8 cellular contexts compared by ENCODE assay signal in the genomic region with DNA sequence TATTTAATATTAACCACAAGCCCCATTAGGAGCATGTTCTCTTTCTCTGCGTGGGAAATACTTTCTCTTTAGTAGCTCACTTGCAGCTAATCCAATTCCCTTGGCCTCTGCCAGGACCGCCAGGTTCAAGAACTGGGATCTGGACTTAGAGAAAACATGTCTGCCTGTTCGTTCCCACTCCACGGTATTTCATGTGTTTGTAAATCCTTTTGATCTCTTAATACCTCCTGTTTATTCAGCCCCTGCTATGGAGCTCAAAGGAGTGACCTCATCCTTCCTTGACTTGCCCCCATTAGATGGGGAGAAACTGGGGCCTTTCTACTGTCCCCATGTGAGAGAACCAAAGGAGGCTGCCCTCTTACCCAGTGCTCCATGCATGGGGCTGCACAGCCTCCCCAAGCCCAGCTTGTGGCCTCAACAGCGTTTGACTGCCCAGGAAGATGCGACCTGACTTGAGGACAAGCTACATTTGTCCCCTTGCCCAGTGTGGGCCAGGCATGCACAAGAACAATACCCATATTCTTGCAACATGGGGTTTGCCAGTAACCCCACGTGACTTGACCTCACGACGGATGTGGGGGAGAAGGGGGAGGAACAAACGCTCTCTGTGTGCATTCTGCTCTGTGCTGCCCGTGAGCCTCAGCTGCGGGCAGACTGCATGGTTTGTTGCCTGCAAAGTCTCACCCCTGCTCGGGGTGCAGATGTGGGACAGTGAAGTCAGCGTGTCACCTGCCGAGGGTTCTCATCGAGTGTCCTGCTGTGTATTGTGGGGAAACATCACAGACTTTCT. TPM values are rescaled to one million over a fixed set of nuclear protein-coding genes. Genes with fewer than 3 reads are reported as not detected.
DNase-seq lines count a peak whose midpoint lies in the region; ATAC-seq and TF ChIP-seq lines count a peak whose summit lies in the region.

No MANE protein-coding gene starts in this region.

- peaks cover 24 to 27% of the 10 kb centered on the region in 2 donors for H3K4me1 Mint-ChIP-seq in natural killer cell

- peak overlapping the region; percentile 92 for H3K27ac Mint-ChIP-seq in natural killer cell

- peak overlapping the region; percentile 57 for H3K4me3 Mint-ChIP-seq in natural killer cell

- DNase-seq in NB4 (ENCODE audit: low read depth): peak; percentile 97
- peak; percentile 15 to 46 (median 19) for DNase-seq in activated CD8-positive, alpha-beta memory T cell treated with anti-CD3 and anti-CD28 coated beads for 48 hours (ENCODE audit: low read depth in 2 of 3, low spot score in 2 of 3)
- DNase-seq in effector memory CD4-positive, alpha-beta T cell: peak; percentile 51 to 69 (median 68)
- peak; percentile 79 for DNase-seq in natural killer cell
- DNase-seq in stimulated activated naive CD8-positive, alpha-beta T cell treated with anti-CD3 and anti-CD28 coated beads, Interleukin-15, Interleukin-2, amounts not matched to agents 100 U/mL and 50 U/mL, for 24 hours: peak; percentile 65
- DNase-seq in DMS79 treated with DMSO at 0.1 percent for 48 hours (lab: John Stamatoyannopoulos, UW): no peak
- no peak for DNase-seq in iPS-NIHi7 (ENCODE audit: extremely low spot score)

- peaks cover 6% of the 10 kb centered on the region for H3K4me1 ChIP-seq in effector memory CD4-positive, alpha-beta T cell (ENCODE audit: control insufficient read depth, insufficient read depth, low read length, poor library complexity, severe bottlenecking)

- H3K9me3 Mint-ChIP-seq in natural killer cell: no peaks in the 10 kb centered on the region

- H3K27ac ChIP-seq in effector memory CD4-positive, alpha-beta T cell (ENCODE audit: insufficient read depth, low read length, poor library complexity, severe bottlenecking): peak overlapping the region; percentile 37

- H3K27me3 ChIP-seq in effector memory CD4-positive, alpha-beta T cell (replicated peaks; ENCODE audit: control insufficient read depth, insufficient read depth, low read length, poor library complexity, severe bottlenecking): no peaks in the 10 kb centered on the region

- TF ChIP-seq POLR2A in NB4 (IDR thresholded peaks at IDR 0.05; ENCODE audit: extremely low read depth, insufficient read length): peak; percentile 59

- peaks cover 0 to 11% of the 10 kb centered on the region in 2 donors for H3K27me3 Mint-ChIP-seq in natural killer cell (ENCODE audit: low read depth in 2 of 2)

- no peaks in the 10 kb centered on the region for H3K36me3 ChIP-seq in effector memory CD4-positive, alpha-beta T cell (ENCODE audit: control insufficient read depth, insufficient read depth, low read length)

- no peaks in the 10 kb centered on the region for H3K9me3 ChIP-seq in effector memory CD4-positive, alpha-beta T cell (ENCODE audit: control insufficient read depth, low read length)

- H3K4me3 ChIP-seq in NB4 (ENCODE audit: low read depth, low read length): peak overlapping the region; percentile 37
- no peak overlapping the region for H3K4me3 ChIP-seq in effector memory CD4-positive, alpha-beta T cell (ENCODE audit: insufficient read depth, low read depth, low read length, poor library complexity, severe bottlenecking)

- ATAC-seq in GM19455 (IDR thresholded peaks at IDR 0.05; ENCODE audit: unreplicated experiment) (peak; percentile 61), natural killer cell (peak; percentile 94 to 98 (median 94))
- peak; percentile 78 for ATAC-seq in stimulated activated naive CD8-positive, alpha-beta T cell treated with anti-CD3 and anti-CD28 coated beads, Interleukin-15, Interleukin-2, amounts not matched to agents 100 U/mL and 50 U/mL, for 24 hours

- no peaks in the 10 kb centered on the region for H3K36me3 Mint-ChIP-seq in natural killer cell

- no peak for TF ChIP-seq CTCF in NB4 (IDR thresholded peaks at IDR 0.05; ENCODE audit: low read depth, low read length)
- no peak for TF ChIP-seq CTCF in natural killer cell (IDR thresholded peaks at IDR 0.05)

- intact Hi-C loops in natural killer cell (cut with micrococcal nuclease): no loop called here

RNA-seq across cellular contexts. Expression of a gene that starts 30.3 kb away (rescaled TPM):
- total RNA-seq in natural killer cell: 10 to 100 TPM in 1 of 3 donors, 1 to 10 TPM in 2; 2.1 to 55.9 (median 8.0) TPM

Comparison
In these comparisons a context has a peak if more than half of its experiments do, and no peak if none do; other contexts are left out.
1. DNase-seq: peak in NB4 (single experiment), activated CD8-positive, alpha-beta memory T cell treated with anti-CD3 and anti-CD28 coated beads for 48 hours (3 of 3), effector memory CD4-positive, alpha-beta T cell (3 of 3), natural killer cell (single experiment) and stimulated activated naive CD8-positive, alpha-beta T cell treated with anti-CD3 and anti-CD28 coated beads, Interleukin-15, Interleukin-2, amounts not matched to agents 100 U/mL and 50 U/mL, for 24 hours (single experiment); none in DMS79 treated with DMSO at 0.1 percent for 48 hours (single experiment) and iPS-NIHi7 (single experiment).
2. Peak in every context shown above with its lines, with median percentiles within 50 percentile points of each other: ATAC-seq.